ENCODE assay signal across 28 cellular contexts in genomic region chrX:138345801-138346200, GRCh38.
"Had no signal": no experiment of that assay in that cellular context is flagged by ENCODE, and none has a peak within 500 bp of the region (broad histone marks: within the 10 kb centered on the region; RNA-seq: fewer than 3 reads in every experiment).

No MANE protein-coding gene starts in this region.

- H3K4me1 Mint-ChIP-seq: activated CD4-positive, alpha-beta T cell treated with anti-CD3 and anti-CD28 coated beads, Interleukin-2, amount 10 ng/mL, durations not matched to agents 7 days and 5 days had no signal

- H3K4me3 Mint-ChIP-seq: activated CD4-positive, alpha-beta memory T cell treated with anti-CD3 and anti-CD28 coated beads for 36 hours; activated CD4-positive, alpha-beta T cell treated with anti-CD3 and anti-CD28 coated beads, Interleukin-2, amount 10 ng/mL, durations not matched to agents 7 days and 5 days; activated naive CD4-positive, alpha-beta T cell treated with anti-CD3 and anti-CD28 coated beads for 36 hours; activated naive CD8-positive, alpha-beta T cell; WTC11 had no signal

- H3K36me3 Mint-ChIP-seq: activated CD4-positive, alpha-beta memory T cell treated with anti-CD3 and anti-CD28 coated beads for 36 hours; activated naive CD8-positive, alpha-beta T cell; WTC11 had no signal

- ATAC-seq: WTC11 had no signal

- DNase-seq: activated CD4-positive, alpha-beta memory T cell treated with anti-CD3 and anti-CD28 coated beads for 36 hours; activated CD4-positive, alpha-beta T cell treated with anti-CD3 and anti-CD28 coated beads, Interleukin-2, amount 10 ng/mL, durations not matched to agents 7 days and 5 days; activated CD4-positive, CD25-positive, alpha-beta regulatory T cell treated with anti-CD3 and anti-CD28 coated beads, Interleukin-2, amount 50 U/mL, for 72 hours; activated CD8-positive, alpha-beta memory T cell treated with anti-CD3 and anti-CD28 coated beads for 24 hours; activated gamma-delta T cell; activated naive CD4-positive, alpha-beta T cell treated with anti-CD3 and anti-CD28 coated beads for 36 hours; activated T-cell treated with anti-CD3 and anti-CD28 coated beads for 4 hours; amygdala; brain microvascular endothelial cell; cerebellar nuclear complex; colonic mucosa; KG1; MV-4-11; NCI-H1092 treated with DMSO at 0.1 percent for 48 hours; NCI-H1417 treated with DMSO at 0.1 percent for 48 hours; NCI-H1694; NCI-H2029; NCI-H2107; NCI-H510A treated with DMSO at 0.1 percent for 48 hours; NCI-H69; NK-92 treated with Interleukin-12 subunit alpha and Interleukin-12 subunit beta, amount 100 ng/mL, for 24 hours; OCI-M1; Peyer's patch; Right ventricle myocardium superior; SJCRH30; SK-N-SH had no signal

- H3K27me3 Mint-ChIP-seq: activated CD4-positive, alpha-beta memory T cell treated with anti-CD3 and anti-CD28 coated beads for 36 hours; activated CD4-positive, alpha-beta T cell treated with anti-CD3 and anti-CD28 coated beads, Interleukin-2, amount 10 ng/mL, durations not matched to agents 7 days and 5 days; activated naive CD8-positive, alpha-beta T cell had no signal

- H3K9me3 Mint-ChIP-seq: activated CD4-positive, alpha-beta memory T cell treated with anti-CD3 and anti-CD28 coated beads for 36 hours; activated CD4-positive, alpha-beta T cell treated with anti-CD3 and anti-CD28 coated beads, Interleukin-2, amount 10 ng/mL, durations not matched to agents 7 days and 5 days; activated naive CD4-positive, alpha-beta T cell treated with anti-CD3 and anti-CD28 coated beads for 36 hours; WTC11 had no signal

- H3K27ac Mint-ChIP-seq: activated CD4-positive, alpha-beta memory T cell treated with anti-CD3 and anti-CD28 coated beads for 36 hours; activated CD4-positive, alpha-beta T cell treated with anti-CD3 and anti-CD28 coated beads, Interleukin-2, amount 10 ng/mL, durations not matched to agents 7 days and 5 days; activated naive CD4-positive, alpha-beta T cell treated with anti-CD3 and anti-CD28 coated beads for 36 hours; activated naive CD8-positive, alpha-beta T cell; WTC11 had no signal
